1 cellular context compared by ENCODE assay signal in the genomic region with DNA sequence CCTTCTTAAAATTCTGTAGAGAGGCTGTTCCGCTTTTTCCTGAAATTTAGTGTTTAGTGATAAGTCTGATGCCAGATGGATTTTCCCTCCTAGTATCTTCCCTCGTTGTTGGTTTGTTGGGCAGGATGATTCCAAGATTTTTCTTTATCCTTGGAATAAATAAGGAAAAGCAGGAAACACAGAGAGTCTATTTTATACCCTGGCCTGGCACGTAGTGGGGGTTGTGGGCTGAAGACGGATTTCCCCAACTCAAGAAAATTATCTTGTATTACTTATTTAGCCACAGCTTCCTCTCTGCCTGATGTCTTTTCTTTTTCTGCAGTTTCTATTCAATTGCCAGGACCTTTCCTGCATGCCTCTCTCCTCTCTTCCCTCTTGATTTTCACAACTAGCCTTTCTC.
TF ChIP-seq lines count a peak whose summit lies in the region.

No MANE protein-coding gene starts in this region.

TF ChIP-seq in K562, 482 proteins besides CTCF, POLR2A, EP300 and RAD21:
- TF ChIP-seq JUNB (CRISPR knock-in tag; conservative IDR thresholded peaks at IDR 0.05), result no peak
- 0 out of 2 replicates have a peak, but pooled peaks have one; percentile 27 for TF ChIP-seq SPI1 (IDR thresholded peaks at IDR 0.05; ENCODE audit: borderline replicate concordance, low read depth, low read length)
- no peak for TF ChIP-seq SIRT6 (IDR thresholded peaks at IDR 0.05; ENCODE audit: low read depth, low read length)
- no peak for TF ChIP-seq USF1 (CRISPR knock-in tag; IDR thresholded peaks at IDR 0.05)
